Comparison of ENCODE assay signal across 8 cellular contexts in genomic region chr1:145961425-145962156, GRCh38. TPM values are rescaled to one million over a fixed set of nuclear protein-coding genes. Genes with fewer than 3 reads are reported as not detected.
DNase-seq lines count a peak whose midpoint lies in the region; TF ChIP-seq lines count a peak whose summit lies in the region.

No MANE protein-coding gene starts in this region.

- peak overlapping the region; percentile 87 for H2AFZ ChIP-seq in Loucy (ENCODE audit: low read length)
- H2AFZ ChIP-seq in fibroblast of lung (ENCODE audit: low read length) = peak overlapping the region; percentile 59

- POLR2A ChIA-PET in CD8-positive, alpha-beta memory T cell (lab: Charles Lee) = interaction anchor here (1.2 to 1.9 kb wide), 4 partner anchors 16 to 76 kb away, joined by 3 to 11 read pairs (median 4); partner anchors contain the start of gene RBM8A

- H3K79me2 ChIP-seq in Loucy (ENCODE audit: insufficient read depth, low read length) (peaks cover 51% of the 10 kb centered on the region), fibroblast of lung (ENCODE audit: control insufficient read depth, insufficient read depth, low read length) (peaks cover 9% of the 10 kb centered on the region)

- H3K9ac ChIP-seq in Loucy (ENCODE audit: low read depth, low read length, poor library complexity, severe bottlenecking) = peak overlapping the region; percentile 86
- peak overlapping the region; percentile 41 for H3K9ac ChIP-seq in fibroblast of lung (ENCODE audit: insufficient read depth, low read length)

- DNase-seq in CD8-positive, alpha-beta memory T cell = peak in 3 of 5 donors; percentile 37 to 69 (median 48)
- peak; percentile 81 to 82 for DNase-seq in activated T-cell treated with anti-CD3 and anti-CD28 coated beads, Interleukin-2, amount 50 U/mL, for 48 hours
- DNase-seq in fibroblast of lung (ENCODE audit: low read depth in 2 of 2) (no peak), MG63 (no peak), NCI-H446 treated with DMSO at 0.1 percent for 48 hours (lab: John Stamatoyannopoulos, UW) (no peak), HuH-7 (ENCODE audit: low spot score) (no peak)

- H3K4me2 ChIP-seq in Loucy (ENCODE audit: low read depth, low read length, poor library complexity, severe bottlenecking) (peak overlapping the region; percentile 83), fibroblast of lung (ENCODE audit: extremely low read depth, insufficient read depth, low read length) (peak overlapping the region; percentile 87)

- H3K36me3 ChIP-seq in CD8-positive, alpha-beta memory T cell (ENCODE audit: insufficient read depth, low read length) = no peaks in the 10 kb centered on the region
- H3K36me3 ChIP-seq in Loucy (ENCODE audit: insufficient read depth, low read length) (no peaks in the 10 kb centered on the region), fibroblast of lung (ENCODE audit: control insufficient read depth, insufficient read depth, low read length) (peaks cover 1% of the 10 kb centered on the region), neutrophil (no peaks in the 10 kb centered on the region), MG63 (no peaks in the 10 kb centered on the region)

- CTCF ChIA-PET in CD8-positive, alpha-beta memory T cell (lab: Charles Lee) = interaction anchor here (1.1 kb wide), 1 partner anchor 34 kb away, joined by 7 read pairs; the partner anchor contains the start of gene RBM8A

- H3K27me3 Mint-ChIP-seq in CD8-positive, alpha-beta memory T cell = peaks cover 0 to 3% of the 10 kb centered on the region in 2 donors

- peak overlapping the region; percentile 40 for H3K27ac ChIP-seq in CD8-positive, alpha-beta memory T cell (ENCODE audit: low read depth, low read length)
- peak overlapping the region; percentile 54 for H3K27ac ChIP-seq in fibroblast of lung (ENCODE audit: insufficient read depth, low read length)
- no peak overlapping the region for H3K27ac ChIP-seq in neutrophil

- no peaks in the 10 kb centered on the region for H3K9me3 ChIP-seq in CD8-positive, alpha-beta memory T cell (ENCODE audit: low read length)
- H3K9me3 ChIP-seq in Loucy (ENCODE audit: insufficient read depth, low read depth, low read length) (no peaks in the 10 kb centered on the region), fibroblast of lung (ENCODE audit: control insufficient read depth, insufficient read depth, low read depth, low read length) (no peaks in the 10 kb centered on the region), neutrophil (no peaks in the 10 kb centered on the region), MG63 (no peaks in the 10 kb centered on the region)

- H3K27me3 ChIP-seq in CD8-positive, alpha-beta memory T cell (ENCODE audit: insufficient read depth, low read length, poor library complexity, severe bottlenecking) = no peaks in the 10 kb centered on the region
- H3K27me3 ChIP-seq in Loucy (ENCODE audit: insufficient read depth, low read length, poor library complexity, severe bottlenecking) (no peaks in the 10 kb centered on the region), fibroblast of lung (ENCODE audit: control insufficient read depth, insufficient read depth, low read length) (no peaks in the 10 kb centered on the region), neutrophil (peaks cover 47% of the 10 kb centered on the region), MG63 (no peaks in the 10 kb centered on the region)

- H3K4me3 Mint-ChIP-seq in CD8-positive, alpha-beta memory T cell = peak overlapping the region; percentile 92 to 99 (median 96)

- H3K9me2 ChIP-seq in Loucy (replicated peaks; ENCODE audit: low read depth, low read length) = no peaks in the 10 kb centered on the region

- H3K4me3 ChIP-seq in CD8-positive, alpha-beta memory T cell (ENCODE audit: low read length) = peak overlapping the region; percentile 93
- H3K4me3 ChIP-seq in Loucy (ENCODE audit: low read length, poor library complexity, severe bottlenecking) = peak overlapping the region; percentile 79
- peak overlapping the region; percentile 58 to 68 (median 64) for H3K4me3 ChIP-seq in fibroblast of lung (replicated peaks in 1 of 4; ENCODE audit: control extremely low read depth in 1 of 4, insufficient read depth in 1 of 4, low read depth in 3 of 4, low read length in 4 of 4)
- H3K4me3 ChIP-seq in neutrophil (ENCODE audit: low read depth in 1 of 2, low read length in 1 of 2) = peak overlapping the region; percentile 66 to 71
- no peak overlapping the region for H3K4me3 ChIP-seq in MG63

- no peak for TF ChIP-seq CTCF in Loucy (conservative IDR thresholded peaks at IDR 0.05; ENCODE audit: low read length)
- TF ChIP-seq CTCF in fibroblast of lung (conservative IDR thresholded peaks at IDR 0.05 in 1 of 2, IDR thresholded peaks at IDR 0.05 in 1 of 2; ENCODE audit: low read depth in 1 of 2, low read length in 2 of 2) = no peak
- no peak for TF ChIP-seq CTCF in neutrophil (IDR thresholded peaks at IDR 0.05)

- H3K4me1 ChIP-seq in CD8-positive, alpha-beta memory T cell (ENCODE audit: insufficient read depth, low read length) = peaks cover 57% of the 10 kb centered on the region
- H3K4me1 ChIP-seq in Loucy (ENCODE audit: insufficient read depth, low read length, poor library complexity, severe bottlenecking) (peaks cover 48% of the 10 kb centered on the region), fibroblast of lung (ENCODE audit: control insufficient read depth, extremely low read depth, insufficient read depth, low read length) (peaks cover 31% of the 10 kb centered on the region), neutrophil (ENCODE audit: control insufficient read depth in 1 of 2, insufficient read depth in 1 of 2, low read depth in 1 of 2, low read length in 1 of 2) (peaks cover 80 to 81% of the 10 kb centered on the region in 2 experiments)

- no peaks in the 10 kb centered on the region for H4K20me1 ChIP-seq in Loucy (ENCODE audit: insufficient read depth, low read length, poor library complexity, severe bottlenecking)
- no peaks in the 10 kb centered on the region for H4K20me1 ChIP-seq in fibroblast of lung (ENCODE audit: control insufficient read depth, extremely low read depth, insufficient read depth, low read length)

- peaks cover 62 to 70% (median 63%) of the 10 kb centered on the region in 3 donors for H3K4me1 Mint-ChIP-seq in CD8-positive, alpha-beta memory T cell

- peaks cover 0 to 26% (median 0%) of the 10 kb centered on the region in 3 donors for H3K36me3 Mint-ChIP-seq in CD8-positive, alpha-beta memory T cell

- H3K9me3 Mint-ChIP-seq in CD8-positive, alpha-beta memory T cell = no peaks in the 10 kb centered on the region

- 0 out of 2 replicates have a peak, but pooled peaks cover 8% of the 10 kb centered on the region for H3F3A ChIP-seq in Loucy (ENCODE audit: low read depth)

- H3K27ac Mint-ChIP-seq in CD8-positive, alpha-beta memory T cell = peak overlapping the region; percentile 77 to 97 (median 86)

RNA-seq across cellular contexts. Expression of gene ANKRD34A, which starts 2.8 kb away (rescaled TPM):
- total RNA-seq in CD8-positive, alpha-beta memory T cell = 1 to 10 TPM; 6.9 to 8.7 TPM
- 0.97 TPM for polyA plus RNA-seq in CD8-positive, alpha-beta memory T cell
- total RNA-seq in fibroblast of lung = 0.26 and 1.2 TPM in 2 replicates
- 1.9 and 2.6 TPM in 2 replicates for polyA plus RNA-seq in fibroblast of lung
- 2.8 and 4.1 TPM in 2 replicates for polyA plus RNA-seq in fibroblast of lung (2012)
- polyA minus RNA-seq in fibroblast of lung (ENCODE audit: low replicate concordance) = 2.6 and 4.5 TPM in 2 replicates
- 0.30 TPM in 1 of 2 replicates, not detected in the other for total RNA-seq in MG63 (2014; rRNA removed; shearing (Covaris generic); ENCODE audit: low replicate concordance)

RNA-seq across cellular contexts. Expression of gene POLR3GL, which starts 2.9 kb away (rescaled TPM):
- 10 to 100 TPM; 21.6 to 22.8 TPM for total RNA-seq in CD8-positive, alpha-beta memory T cell
- polyA plus RNA-seq in CD8-positive, alpha-beta memory T cell = 103 TPM
- total RNA-seq in fibroblast of lung = 15.4 and 23.8 TPM in 2 replicates
- polyA plus RNA-seq in fibroblast of lung = 22.6 and 23.3 TPM in 2 replicates
- 37.3 and 38.6 TPM in 2 replicates for polyA plus RNA-seq in fibroblast of lung (2012)
- 7.0 and 10.0 TPM in 2 replicates for polyA minus RNA-seq in fibroblast of lung (ENCODE audit: low replicate concordance)
- 1.8 and 6.8 TPM in 2 replicates for total RNA-seq in MG63 (2014; rRNA removed; shearing (Covaris generic); ENCODE audit: low replicate concordance)

RNA-seq across cellular contexts. Expression of gene LIX1L, which starts 3.8 kb away (rescaled TPM):
- total RNA-seq in CD8-positive, alpha-beta memory T cell = 10 to 100 TPM; 41.8 to 42.6 TPM
- polyA plus RNA-seq in CD8-positive, alpha-beta memory T cell = 33.5 TPM
- 10.5 and 14.2 TPM in 2 replicates for total RNA-seq in fibroblast of lung
- polyA plus RNA-seq in fibroblast of lung = 63.3 and 65.7 TPM in 2 replicates
- polyA plus RNA-seq in fibroblast of lung (2012) = 17.0 and 20.1 TPM in 2 replicates
- polyA minus RNA-seq in fibroblast of lung (ENCODE audit: low replicate concordance) = 28.7 and 31.4 TPM in 2 replicates
- 30.0 and 38.9 TPM in 2 replicates for total RNA-seq in MG63 (2014; rRNA removed; shearing (Covaris generic); ENCODE audit: low replicate concordance)

RNA-seq across cellular contexts. Expression of gene RBM8A, which starts 34.3 kb away (rescaled TPM):
- 100 to 1,000 TPM; 387 to 397 TPM for total RNA-seq in CD8-positive, alpha-beta memory T cell
- polyA plus RNA-seq in CD8-positive, alpha-beta memory T cell = 192 TPM
- 56.6 and 61.9 TPM in 2 replicates for total RNA-seq in fibroblast of lung
- 137 and 235 TPM in 2 replicates for polyA plus RNA-seq in fibroblast of lung
- 136 and 199 TPM in 2 replicates for polyA plus RNA-seq in fibroblast of lung (2012)
- 10.7 and 10.8 TPM in 2 replicates for polyA minus RNA-seq in fibroblast of lung (ENCODE audit: low replicate concordance)
- 52.3 and 69.3 TPM in 2 replicates for total RNA-seq in MG63 (2014; rRNA removed; shearing (Covaris generic); ENCODE audit: low replicate concordance)

RNA-seq across cellular contexts. Expression of gene TXNIP, which starts 34.8 kb away (rescaled TPM):
- total RNA-seq in CD8-positive, alpha-beta memory T cell = 100 to 1,000 TPM; 167 to 170 TPM
- 4,579 TPM for polyA plus RNA-seq in CD8-positive, alpha-beta memory T cell
- total RNA-seq in fibroblast of lung = 361 and 773 TPM in 2 replicates
- polyA plus RNA-seq in fibroblast of lung = 61.1 and 204 TPM in 2 replicates
- 27.5 and 83.7 TPM in 2 replicates for polyA plus RNA-seq in fibroblast of lung (2012)
- 82.9 and 185 TPM in 2 replicates for polyA minus RNA-seq in fibroblast of lung (ENCODE audit: low replicate concordance)
- total RNA-seq in MG63 (2014; rRNA removed; shearing (Covaris generic); ENCODE audit: low replicate concordance) = 20.4 and 20.6 TPM in 2 replicates

Comparison
In these comparisons a context has a peak if more than half of its experiments do, and no peak if none do; other contexts are left out.
1. DNase-seq: peak in CD8-positive, alpha-beta memory T cell (3 of 5) and activated T-cell treated with anti-CD3 and anti-CD28 coated beads, Interleukin-2, amount 50 U/mL, for 48 hours (2 of 2); none in fibroblast of lung (0 of 2), MG63 (single experiment), NCI-H446 treated with DMSO at 0.1 percent for 48 hours (single experiment) and HuH-7 (single experiment).